9 cellular contexts compared by ENCODE assay signal in the genomic region with DNA sequence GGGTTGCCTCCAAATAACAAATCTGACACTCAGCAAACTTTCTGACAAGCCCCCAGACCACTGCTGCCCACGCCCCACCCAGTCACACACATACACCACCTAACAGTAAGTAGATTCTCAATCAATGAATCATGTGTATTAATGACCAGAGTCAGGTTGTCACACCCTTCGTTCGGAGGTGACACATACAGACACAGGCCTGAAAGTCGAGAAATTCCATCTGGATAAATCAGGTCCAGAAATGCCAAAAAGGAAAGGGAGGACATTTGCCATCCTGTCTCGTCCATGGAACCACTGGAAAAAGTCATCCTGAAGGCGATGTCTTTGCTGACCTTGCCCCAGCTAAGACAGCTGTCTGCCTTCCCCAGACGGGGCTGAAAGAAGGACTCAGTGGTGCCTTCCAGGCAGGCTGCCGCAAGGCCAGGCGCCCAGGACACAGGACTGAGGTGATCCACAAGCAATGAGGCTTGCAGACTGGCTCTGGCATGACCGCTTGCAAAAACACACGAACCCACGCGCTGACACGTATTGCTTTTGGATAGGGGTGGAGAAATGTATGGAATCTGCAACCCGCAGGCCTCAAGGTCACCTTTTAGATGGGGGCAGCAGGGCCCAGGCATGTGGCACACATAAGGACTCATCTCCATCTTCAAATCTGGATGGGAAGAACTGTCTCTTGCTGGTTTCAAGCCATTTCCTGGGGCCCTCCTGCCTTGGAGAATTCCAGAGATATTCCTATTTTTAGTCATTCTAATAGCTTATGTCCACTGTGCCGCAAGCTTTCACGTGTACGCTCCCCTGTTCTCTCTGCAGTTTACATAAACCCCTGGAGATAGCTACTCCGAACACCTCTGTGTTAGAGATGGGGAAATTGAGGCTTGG. TPM values are rescaled to one million over a fixed set of nuclear protein-coding genes. Genes with fewer than 3 reads are reported as not detected.
DNase-seq lines count a peak whose midpoint lies in the region; ATAC-seq and TF ChIP-seq lines count a peak whose summit lies in the region.
"Had no signal": no experiment of that assay in that cellular context is flagged by ENCODE, and none has a peak within 500 bp of the region (broad histone marks: within the 10 kb centered on the region; RNA-seq: fewer than 3 reads in every experiment).

No MANE protein-coding gene starts in this region.

- H3K9me3 ChIP-seq in hepatocyte (ENCODE audit: low read depth) = no peaks in the 10 kb centered on the region
- peaks cover 0 to 3% of the 10 kb centered on the region in 2 donors for H3K9me3 ChIP-seq in stomach smooth muscle (ENCODE audit: control insufficient read depth in 2 of 2, low read length in 2 of 2)

- H3K36me3 ChIP-seq in hepatocyte (replicated peaks; ENCODE audit: insufficient read depth, low read depth) (no peaks in the 10 kb centered on the region), stomach smooth muscle (ENCODE audit: control insufficient read depth in 2 of 2, insufficient read depth in 2 of 2, low read length in 2 of 2) (no peaks in the 10 kb centered on the region)

- H3K4me1 Mint-ChIP-seq in activated T-cell treated with anti-CD3 and anti-CD28 coated beads, Interleukin-2, amount 50 U/mL, for 4 hours (ENCODE audit: low read depth) = peaks cover 95% of the 10 kb centered on the region
- peaks cover 96% of the 10 kb centered on the region for H3K4me1 Mint-ChIP-seq in activated naive CD4-positive, alpha-beta T cell treated with anti-CD3 and anti-CD28 coated beads, Interleukin-2, amount 50 U/mL, for 24 hours

- ATAC-seq in activated T-cell treated with anti-CD3 and anti-CD28 coated beads, Interleukin-2, amount 50 U/mL, for 4 hours = no peak
- no peak for ATAC-seq in GM21526 (IDR thresholded peaks at IDR 0.05; ENCODE audit: low FRiP score, unreplicated experiment)

- peaks cover 67% of the 10 kb centered on the region for H3K79me2 ChIP-seq in hepatocyte

- TF ChIP-seq CTCF in hepatocyte (IDR thresholded peaks at IDR 0.05; ENCODE audit: poor library complexity) = no peak

- no peaks in the 10 kb centered on the region for H3K9me2 ChIP-seq in hepatocyte (replicated peaks; ENCODE audit: insufficient read depth)

- peak overlapping the region in 1 of 2 donors; percentile 56 for H3K9ac ChIP-seq in stomach smooth muscle (ENCODE audit: low read length in 2 of 2)

- no peaks in the 10 kb centered on the region for H3K9me3 Mint-ChIP-seq in activated T-cell treated with anti-CD3 and anti-CD28 coated beads, Interleukin-2, amount 50 U/mL, for 4 hours
- H3K9me3 Mint-ChIP-seq in activated naive CD4-positive, alpha-beta T cell treated with anti-CD3 and anti-CD28 coated beads, Interleukin-2, amount 50 U/mL, for 24 hours = peaks cover 4% of the 10 kb centered on the region

- H2AFZ ChIP-seq in hepatocyte = no peak overlapping the region

- H4K20me1 ChIP-seq in hepatocyte (ENCODE audit: insufficient read depth, poor library complexity, severe bottlenecking) = peaks cover 3% of the 10 kb centered on the region

- H3K4me2 ChIP-seq in hepatocyte = no peak overlapping the region

- peak overlapping the region; percentile 76 for H3K27ac Mint-ChIP-seq in activated naive CD4-positive, alpha-beta T cell treated with anti-CD3 and anti-CD28 coated beads, Interleukin-2, amount 50 U/mL, for 24 hours

- H3K27me3 ChIP-seq in hepatocyte (no peaks in the 10 kb centered on the region), stomach smooth muscle (ENCODE audit: control insufficient read depth in 1 of 2, insufficient read depth in 2 of 2, low read length in 2 of 2) (no peaks in the 10 kb centered on the region)

- DNase-seq in activated T-cell treated with anti-CD3 and anti-CD28 coated beads, Interleukin-2, amount 50 U/mL, for 4 hours = no peak
- DNase-seq in activated T-cell treated with anti-CD3 and anti-CD28 coated beads, Interleukin-2, amount 50 U/mL, for 1 hour = no peak
- no peak for DNase-seq in hepatocyte (ENCODE audit: low spot score)
- DNase-seq in NCI-H1092 treated with DMSO at 0.1 percent for 48 hours (lab: John Stamatoyannopoulos, UW) = no peak
- DNase-seq in retina = no peak
- DNase-seq: OCI-M1 had no signal

- H3K27me3 Mint-ChIP-seq in activated T-cell treated with anti-CD3 and anti-CD28 coated beads, Interleukin-2, amount 50 U/mL, for 4 hours (ENCODE audit: low read depth) = no peaks in the 10 kb centered on the region
- H3K27me3 Mint-ChIP-seq in activated naive CD4-positive, alpha-beta T cell treated with anti-CD3 and anti-CD28 coated beads, Interleukin-2, amount 50 U/mL, for 24 hours = no peaks in the 10 kb centered on the region

- 77% methylated on average over 19 of the region's 19 CpGs for WGBS in hepatocyte (ENCODE audit: low lambda C conversion rate, missing lambda C conversion rate)

- H3K4me3 ChIP-seq in hepatocyte (no peak overlapping the region), stomach smooth muscle (ENCODE audit: low read length in 2 of 2) (no peak overlapping the region)

- peaks cover 39% of the 10 kb centered on the region for H3K36me3 Mint-ChIP-seq in activated T-cell treated with anti-CD3 and anti-CD28 coated beads, Interleukin-2, amount 50 U/mL, for 4 hours (ENCODE audit: insufficient read depth)
- H3K36me3 Mint-ChIP-seq in activated naive CD4-positive, alpha-beta T cell treated with anti-CD3 and anti-CD28 coated beads, Interleukin-2, amount 50 U/mL, for 24 hours = peaks cover 14% of the 10 kb centered on the region

- peak overlapping the region; percentile 35 for H3K4me3 Mint-ChIP-seq in activated T-cell treated with anti-CD3 and anti-CD28 coated beads, Interleukin-2, amount 50 U/mL, for 4 hours
- H3K4me3 Mint-ChIP-seq in activated naive CD4-positive, alpha-beta T cell treated with anti-CD3 and anti-CD28 coated beads, Interleukin-2, amount 50 U/mL, for 24 hours = peak overlapping the region; percentile 51

- peaks cover 25% of the 10 kb centered on the region for H3K4me1 ChIP-seq in hepatocyte (ENCODE audit: insufficient read depth)
- peaks cover 6% of the 10 kb centered on the region for H3K4me1 ChIP-seq in stomach smooth muscle (ENCODE audit: control insufficient read depth, insufficient read depth, low read length)

- H3K27ac ChIP-seq in hepatocyte (peak overlapping the region; percentile 50), stomach smooth muscle (ENCODE audit: low read length) (peak overlapping the region; percentile 49)

RNA-seq across cellular contexts. Expression of a gene that starts 9.0 kb away (rescaled TPM):
- total RNA-seq in activated T-cell treated with anti-CD3 and anti-CD28 coated beads, Interleukin-2, amount 50 U/mL, for 4 hours = 10 to 100 TPM; 48.3 to 51.4 (median 48.9) TPM
- total RNA-seq in hepatocyte = 4.4 and 4.9 TPM in 2 replicates
- polyA plus RNA-seq in hepatocyte = 8.3 and 10.3 TPM in 2 replicates
